10 cellular contexts compared by ENCODE assay signal in the genomic region with DNA sequence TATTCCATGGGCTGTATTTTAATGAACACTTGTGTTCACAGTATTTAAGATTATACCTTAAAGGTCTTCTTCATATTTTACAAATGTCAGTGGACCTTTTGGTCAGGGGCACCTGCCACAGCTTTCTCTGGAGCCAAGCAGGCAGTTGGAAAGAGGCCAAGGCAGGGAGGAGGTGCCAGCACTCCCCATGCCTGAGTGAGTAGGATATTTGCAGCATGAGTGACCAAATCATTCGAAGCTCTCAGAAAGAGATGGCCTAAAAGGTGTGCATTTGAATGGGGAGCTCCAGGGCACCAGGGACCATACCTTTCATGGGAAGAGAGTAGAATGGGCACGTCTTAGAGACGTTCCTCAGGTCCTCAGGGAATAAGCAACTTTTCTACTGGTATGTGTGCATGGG.
DNase-seq lines count a peak whose midpoint lies in the region; ATAC-seq lines count a peak whose summit lies in the region.
"Had no signal": no experiment of that assay in that cellular context is flagged by ENCODE, and none has a peak within 500 bp of the region (broad histone marks: within the 10 kb centered on the region; RNA-seq: fewer than 3 reads in every experiment).

No MANE protein-coding gene starts in this region.

- H3K27me3 ChIP-seq in BLaER1: no peaks in the 10 kb centered on the region

- peaks cover 9% of the 10 kb centered on the region for H3K4me1 ChIP-seq in BLaER1

- H3K36me3 ChIP-seq in BLaER1: peaks cover 26% of the 10 kb centered on the region; the same call in 1 of the 2 replicates

- H3K9me3 ChIP-seq in BLaER1: no peaks in the 10 kb centered on the region

- no peaks in the 10 kb centered on the region for H4K20me1 ChIP-seq in BLaER1

- H3K4me2 ChIP-seq in BLaER1: peak overlapping the region; percentile 38

- ATAC-seq in HG02840 (IDR thresholded peaks at IDR 0.05; ENCODE audit: low FRiP score, unreplicated experiment): no peak
- no peak for ATAC-seq in GM18868 (IDR thresholded peaks at IDR 0.05; ENCODE audit: unreplicated experiment)

- no peak overlapping the region for H3K4me3 ChIP-seq in BLaER1

- no peak overlapping the region for H3K9ac ChIP-seq in BLaER1

- no peak overlapping the region for H3K27ac ChIP-seq in BLaER1

- DNase-seq in NCI-H1105 (lab: John Stamatoyannopoulos, UW) (peak; percentile 64), cerebellar cortex (ENCODE audit: low spot score) (peak; percentile 89), left kidney (ENCODE audit: low read depth, low spot score) (peak; percentile 72), NCI-H1048 (lab: John Stamatoyannopoulos, UW) (no peak), SIG-M5 (lab: John Stamatoyannopoulos, UW) (no peak)
- DNase-seq: activated naive CD4-positive, alpha-beta T cell treated with anti-CD3 and anti-CD28 coated beads, Interleukin-2, amount 10 ng/mL, durations not matched to agents 7 days and 5 days; naive B cell had no signal

Comparison
In these comparisons a context has a peak if more than half of its experiments do, and no peak if none do; other contexts are left out.
1. DNase-seq: peak in NCI-H1105 (single experiment), cerebellar cortex (single experiment) and left kidney (single experiment); none in NCI-H1048 (single experiment) and SIG-M5 (single experiment).